Comparison of ENCODE assay signal across 9 cellular contexts in genomic region chr11:20443596-20443995, GRCh38. TPM values are rescaled to one million over a fixed set of nuclear protein-coding genes. Genes with fewer than 3 reads are reported as not detected.
A peak's percentile ranks its signal among the peaks of the same experiment; 100 is the strongest.
DNase-seq lines count a peak whose midpoint lies in the region; ATAC-seq and TF ChIP-seq lines count a peak whose summit lies in the region.
"Had no signal": no experiment of that assay in that cellular context is flagged by ENCODE, and none has a peak within 500 bp of the region (broad histone marks: within the 10 kb centered on the region; RNA-seq: fewer than 3 reads in every experiment).

No MANE protein-coding gene starts in this region.

- ATAC-seq in GM18867 (IDR thresholded peaks at IDR 0.05; ENCODE audit: unreplicated experiment): peak; percentile 42
- no peak for ATAC-seq in HG03045 (IDR thresholded peaks at IDR 0.05; ENCODE audit: unreplicated experiment)
- ATAC-seq in GM21367 (IDR thresholded peaks at IDR 0.05; ENCODE audit: unreplicated experiment): no peak
- no peak for ATAC-seq in aorta (ENCODE audit: low FRiP score)

- H3K27me3 ChIP-seq in aorta (ENCODE audit: control insufficient read depth in 1 of 2, insufficient read depth in 2 of 2, low read length in 1 of 2): no peaks in the 10 kb centered on the region

- H3K4me1 ChIP-seq in aorta (ENCODE audit: control insufficient read depth in 1 of 2, insufficient read depth in 2 of 2, low read length in 2 of 2): no peaks in the 10 kb centered on the region

- intact Hi-C loops in aorta (cut with DNase I): no loop called here

- DNase-seq in ACHN (peak; percentile 37), RPMI8226 (peak; percentile 4), foreskin fibroblast (peak in 1 of 2 donors; percentile 29), nucleus accumbens (lab: John Stamatoyannopoulos, UW) (no peak), aorta (no peak)
- DNase-seq: NK-92 treated with Interleukin-12 subunit alpha and Interleukin-12 subunit beta, amount 100 ng/mL, for 24 hours had no signal

- H3K4me3 ChIP-seq in foreskin fibroblast (ENCODE audit: low read depth in 1 of 2, low read length in 2 of 2): no peak overlapping the region
- no peak overlapping the region for H3K4me3 ChIP-seq in aorta (ENCODE audit: low read length in 2 of 2)

- in situ Hi-C loops in ACHN (cut with HindIII; ENCODE audit: low pct_ligation_motif_present, low pct_unique_long_range_greater_than_20kb, low sequenced_read_pairs): no loop called here

- peak; percentile 30 for TF ChIP-seq CTCF in foreskin fibroblast (IDR thresholded peaks at IDR 0.05; ENCODE audit: low read depth, low read length)

- WGBS in aorta, 2 donors: 71 to 73% methylated on average over 3 of the region's 3 CpGs

- H3K36me3 ChIP-seq in aorta (ENCODE audit: control insufficient read depth in 1 of 2, insufficient read depth in 2 of 2, low read length in 1 of 2): no peaks in the 10 kb centered on the region

- no peak overlapping the region for H3K27ac ChIP-seq in aorta (ENCODE audit: low read depth in 1 of 2, low read length in 2 of 2)

- no peaks in the 10 kb centered on the region for H3K9me3 ChIP-seq in aorta (ENCODE audit: control insufficient read depth, low read length)

RNA-seq across cellular contexts. Expression of gene PRMT3, which starts 56.1 kb away (rescaled TPM):
- 10 to 100 TPM in 1 of 2 donors, 1 to 10 TPM in 1; 9.6 to 14.2 TPM for total RNA-seq in aorta
- 1 to 10 TPM; 5.3 to 5.5 TPM for polyA plus RNA-seq in aorta

Comparison
In these comparisons a context has a peak if more than half of its experiments do, and no peak if none do; other contexts are left out.
1. DNase-seq: peak in ACHN (single experiment) and RPMI8226 (single experiment); none in nucleus accumbens (0 of 56) and aorta (0 of 2).